ENCODE assay signal across 8 cellular contexts in the genomic region with DNA sequence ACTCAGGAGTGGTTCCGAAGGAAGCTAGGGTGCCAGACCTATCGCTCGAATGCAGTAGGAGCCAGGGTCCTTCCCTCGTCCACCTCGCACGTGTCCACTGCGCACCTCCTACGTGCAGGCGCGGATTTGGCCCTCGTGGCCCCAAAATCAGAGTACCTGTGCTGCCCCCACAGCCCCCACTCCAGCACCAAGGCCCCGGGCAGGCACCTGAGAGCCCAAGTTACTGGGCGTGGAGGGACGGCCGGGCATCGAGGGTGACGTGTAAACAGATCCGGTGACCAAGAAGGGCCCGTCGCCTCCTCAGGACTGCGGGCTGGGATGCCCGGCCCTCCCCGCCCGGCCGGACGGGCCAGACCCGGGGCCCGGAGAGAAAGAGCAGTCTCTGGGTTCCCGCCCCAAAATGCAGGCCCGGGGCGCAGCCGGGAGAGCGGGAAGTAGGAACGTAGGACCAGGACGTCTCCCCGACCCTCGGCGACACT. TPM values are rescaled to one million over a fixed set of nuclear protein-coding genes. Genes with fewer than 3 reads are reported as not detected.
DNase-seq lines count a peak whose midpoint lies in the region; ATAC-seq, FAIRE-seq and TF ChIP-seq lines count a peak whose summit lies in the region.

No MANE protein-coding gene starts in this region.

- TF ChIP-seq POLR2A in GM12891 (IDR thresholded peaks at IDR 0.05; ENCODE audit: low read depth, low read length): no peak

- H3K79me2 ChIP-seq in ACC112 (ENCODE audit: control insufficient read depth, insufficient read depth, low read length, unreplicated experiment) (peaks cover 13% of the 10 kb centered on the region), neural progenitor cell (ENCODE audit: low read depth) (peaks cover 23% of the 10 kb centered on the region)

- peak overlapping the region; percentile 97 for H3K4me2 ChIP-seq in neural progenitor cell

- peaks cover 25% of the 10 kb centered on the region for H3F3A ChIP-seq in neural progenitor cell (ENCODE audit: low read depth)

- WGBS in esophagus, 2 donors: 1 to 2% methylated on average over 31 to 38 of the region's 38 CpGs

- H3K27ac Mint-ChIP-seq in neural progenitor cell: no peak overlapping the region

- H2AFZ ChIP-seq in ACC112 (ENCODE audit: low read length, unreplicated experiment) (peak overlapping the region; percentile 55), neural progenitor cell (replicated peaks) (no peak overlapping the region)

- TF ChIP-seq CTCF in GM20000 (IDR thresholded peaks at IDR 0.05; ENCODE audit: extremely low read depth, missing control alignments) (no peak), RWPE1 (conservative IDR thresholded peaks at IDR 0.05; ENCODE audit: low read depth) (no peak), neural progenitor cell (IDR thresholded peaks at IDR 0.05) (no peak)

- POLR2A ChIA-PET in RWPE1 (lab: Yijun Ruan, JAX; ENCODE audit: low non-redundant PET): no interaction called here

- no peak for FAIRE-seq in GM12891 (lab: Jason Lieb, UNC)

- no peak overlapping the region for H3K27ac ChIP-seq in ACC112 (ENCODE audit: low read depth, low read length)
- peak overlapping the region; percentile 99 for H3K27ac ChIP-seq in RWPE1
- peak overlapping the region; percentile 80 to 85 for H3K27ac ChIP-seq in esophagus (ENCODE audit: low read depth in 2 of 2, low read length in 1 of 2)
- H3K27ac ChIP-seq in neural progenitor cell: no peak overlapping the region

- H3K36me3 Mint-ChIP-seq in neural progenitor cell: peaks cover 4% of the 10 kb centered on the region

- peaks cover 4% of the 10 kb centered on the region for H3K27me3 Mint-ChIP-seq in neural progenitor cell (ENCODE audit: insufficient read depth, low read depth)

- DNase-seq in GM20000 (ENCODE audit: low spot score) (peak; percentile 44), RWPE1 (ENCODE audit: low spot score) (no peak), neural progenitor cell (ENCODE audit: low spot score) (peak; percentile 53), GM12891 (ENCODE audit: insufficient read length, low spot score) (no peak), OCI-M2 (lab: John Stamatoyannopoulos, UW; ENCODE audit: unreplicated experiment) (no peak)

- H3K27me3 ChIP-seq in ACC112 (ENCODE audit: insufficient read depth, low read length) (no peaks in the 10 kb centered on the region), esophagus (ENCODE audit: control insufficient read depth in 1 of 2, insufficient read depth in 2 of 2, low read length in 2 of 2) (no peaks in the 10 kb centered on the region), neural progenitor cell (peaks cover 19% of the 10 kb centered on the region)

- H3K4me1 Mint-ChIP-seq in neural progenitor cell: peaks cover 7% of the 10 kb centered on the region

- H3K4me3 ChIP-seq in ACC112 (ENCODE audit: low read depth, low read length) (peak overlapping the region; percentile 88), esophagus (ENCODE audit: low read depth in 1 of 2, low read length in 2 of 2) (peak overlapping the region; percentile 69 to 97), neural progenitor cell (peak overlapping the region; percentile 79)

- H3K4me1 ChIP-seq in ACC112 (ENCODE audit: control insufficient read depth, insufficient read depth, low read length, unreplicated experiment): no peaks in the 10 kb centered on the region
- H3K4me1 ChIP-seq in esophagus (ENCODE audit: control insufficient read depth in 2 of 2, insufficient read depth in 2 of 2, low read length in 1 of 2): peaks cover 5 to 7% of the 10 kb centered on the region in 2 donors
- H3K4me1 ChIP-seq in neural progenitor cell: peaks cover 4% of the 10 kb centered on the region

- H3K4me3 Mint-ChIP-seq in neural progenitor cell: peak overlapping the region; percentile 89

- CTCF ChIA-PET in RWPE1 (lab: Yijun Ruan, JAX): interaction anchor here (1.0 kb wide), 2 partner anchors 27 to 105 kb away, joined by 3 to 5 read pairs; no protein-coding TSS in a partner anchor

- H3K9ac ChIP-seq in neural progenitor cell: peak overlapping the region; percentile 31

- H3K36me3 ChIP-seq in ACC112 (ENCODE audit: insufficient read depth, low read length) (no peaks in the 10 kb centered on the region; the same call in 1 of the 2 replicates), esophagus (ENCODE audit: control insufficient read depth in 2 of 2, insufficient read depth in 2 of 2, low read length in 1 of 2) (peaks cover 20 to 29% of the 10 kb centered on the region in 2 donors), neural progenitor cell (no peaks in the 10 kb centered on the region)

- H4K20me1 ChIP-seq in neural progenitor cell (ENCODE audit: low read depth): peaks cover 17% of the 10 kb centered on the region

- ATAC-seq in GM18861 (IDR thresholded peaks at IDR 0.05; ENCODE audit: unreplicated experiment): no peak

- H3K9me3 Mint-ChIP-seq in neural progenitor cell: no peaks in the 10 kb centered on the region

- H3K9me3 ChIP-seq in esophagus (ENCODE audit: control insufficient read depth in 2 of 2, insufficient read depth in 1 of 2, low read depth in 1 of 2, low read length in 1 of 2): no peaks in the 10 kb centered on the region
- H3K9me3 ChIP-seq in neural progenitor cell (ENCODE audit: low read depth): no peaks in the 10 kb centered on the region

TF ChIP-seq in GM12891, 5 proteins besides CTCF, POLR2A, EP300 and RAD21:
- TF ChIP-seq SPI1 (IDR thresholded peaks at IDR 0.05; ENCODE audit: low read depth, low read length) (no peak), TAF1 (IDR thresholded peaks at IDR 0.05; ENCODE audit: low read depth, low read length) (no peak), POU2F2 (IDR thresholded peaks at IDR 0.05; ENCODE audit: low read depth, low read length) (no peak), PAX5 (IDR thresholded peaks at IDR 0.05; ENCODE audit: insufficient read depth, low read length, severe bottlenecking) (no peak), POLR2AphosphoS5 (IDR thresholded peaks at IDR 0.05; ENCODE audit: low read depth, low read length) (no peak)

RNA-seq across cellular contexts. Expression of gene SLC25A39, which starts 0.5 kb away (rescaled TPM):
- polyA plus RNA-seq in esophagus: 100 to 1,000 TPM; 132 to 138 TPM
- 61.2 and 146 TPM in 2 replicates for total RNA-seq in neural progenitor cell (ENCODE audit: low replicate concordance)
- polyA plus RNA-seq in GM12891 (2012; ENCODE audit: low read depth, missing spikeins): 111 TPM

RNA-seq across cellular contexts. Expression of gene RUNDC3A, which starts 15.7 kb away (rescaled TPM):
- polyA plus RNA-seq in esophagus: under 1 TPM; 0.77 to 0.88 TPM
- total RNA-seq in neural progenitor cell (ENCODE audit: low replicate concordance): 0.09 and 0.58 TPM in 2 replicates
- polyA plus RNA-seq in GM12891 (2012; ENCODE audit: low read depth, missing spikeins): 0.15 TPM

RNA-seq across cellular contexts. Expression of gene GRN, which starts 21.0 kb away (rescaled TPM):
- polyA plus RNA-seq in esophagus: 100 to 1,000 TPM; 211 to 370 TPM
- 28.2 and 98.6 TPM in 2 replicates for total RNA-seq in neural progenitor cell (ENCODE audit: low replicate concordance)
- 208 TPM for polyA plus RNA-seq in GM12891 (2012; ENCODE audit: low read depth, missing spikeins)

RNA-seq across cellular contexts. Expression of gene FAM171A2, which starts 39.5 kb away (rescaled TPM):
- polyA plus RNA-seq in esophagus: 1 to 10 TPM; 1.2 to 2.2 TPM
- 18.1 and 68.1 TPM in 2 replicates for total RNA-seq in neural progenitor cell (ENCODE audit: low replicate concordance)
- polyA plus RNA-seq in GM12891 (2012; ENCODE audit: low read depth, missing spikeins): 0.98 TPM

RNA-seq across cellular contexts. Expression of gene SLC4A1, which starts 56.2 kb away (rescaled TPM):
- not detected for polyA plus RNA-seq in esophagus
- total RNA-seq in neural progenitor cell (ENCODE audit: low replicate concordance): not detected in 2 replicates
- 0.03 TPM for polyA plus RNA-seq in GM12891 (2012; ENCODE audit: low read depth, missing spikeins)

Comparison
In these comparisons a context has a peak if more than half of its experiments do, and no peak if none do; other contexts are left out.
1. H3K27ac ChIP-seq: peak in RWPE1 (single experiment) and esophagus (2 of 2); none in ACC112 (single experiment) and neural progenitor cell (single experiment).
2. DNase-seq: peak in GM20000 (single experiment) and neural progenitor cell (single experiment); none in RWPE1 (single experiment), GM12891 (single experiment) and OCI-M2 (single experiment).
3. Peak in every context shown above with its lines, with median percentiles within 50 percentile points of each other: H3K4me3 ChIP-seq.